Comparison of ENCODE assay signal across 36 cellular contexts in the genomic region with DNA sequence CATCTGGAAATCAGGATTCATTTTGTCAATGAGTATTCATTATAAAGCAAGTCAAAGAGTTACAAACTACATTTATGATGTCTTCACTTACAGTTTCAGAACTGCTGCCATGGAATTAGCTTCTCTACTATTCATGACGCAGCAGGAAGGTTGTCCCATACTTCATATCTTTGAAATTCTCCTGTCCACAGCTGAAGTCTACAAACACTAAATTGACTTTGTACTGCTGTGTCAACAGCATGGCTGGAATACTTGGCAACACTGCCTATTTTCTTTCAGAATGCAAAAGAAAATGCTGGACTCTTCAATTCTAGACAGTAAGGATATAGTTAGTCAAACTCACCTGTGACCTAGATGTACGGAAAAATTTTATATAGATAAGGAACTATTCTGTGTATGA. TPM values are rescaled to one million over a fixed set of nuclear protein-coding genes. Genes with fewer than 3 reads are reported as not detected.
"Had no signal": no experiment of that assay in that cellular context is flagged by ENCODE, and none has a peak within 500 bp of the region (broad histone marks: within the 10 kb centered on the region; RNA-seq: fewer than 3 reads in every experiment).

No MANE protein-coding gene starts in this region.

- H3K4me3 ChIP-seq: ascending aorta, breast epithelium, cardiac muscle cell had no signal

- H3K27me3 ChIP-seq: ascending aorta, brain microvascular endothelial cell, breast epithelium, cardiac muscle cell had no signal

- H3K4me1 ChIP-seq: ascending aorta, breast epithelium had no signal

- H3K9me3 ChIP-seq: ascending aorta, breast epithelium had no signal

- ATAC-seq: activated CD8-positive, alpha-beta T cell treated with anti-CD3 and anti-CD28 coated beads for 36 hours; activated naive CD4-positive, alpha-beta T cell treated with anti-CD3 and anti-CD28 coated beads, Interleukin-2, amount 50 U/mL, for 72 hours; activated T-cell treated with anti-CD3 and anti-CD28 coated beads, Interleukin-2, amount 50 U/mL, for 4 hours; activated T-cell treated with anti-CD3 and anti-CD28 coated beads, Interleukin-2, amount 50 U/mL, for 72 hours; activated T-helper 17 cell treated with anti-CD3 and anti-CD28 coated beads, Interleukin-2, amount 50 U/mL, for 72 hours; T-cell; T-helper 17 cell had no signal

- DNase-seq: activated B cell treated with CpG ODN at 0.5 μM for 24 hours; activated CD4-positive, alpha-beta memory T cell treated with anti-CD3 and anti-CD28 coated beads for 36 hours; activated CD4-positive, alpha-beta T cell treated with anti-CD3 and anti-CD28 coated beads for 4 hours; activated CD4-positive, alpha-beta T cell treated with anti-CD3 and anti-CD28 coated beads, Interleukin-2, amount 10 ng/mL, durations not matched to agents 24 days and 14 days; activated CD4-positive, alpha-beta T cell treated with anti-CD3 and anti-CD28 coated beads, Interleukin-2, amount 50 U/mL, for 1 hour; activated CD4-positive, alpha-beta T cell treated with anti-CD3 and anti-CD28 coated beads, Interleukin-2, amount 50 U/mL, for 4 hours; activated CD4-positive, CD25-positive, alpha-beta regulatory T cell treated with anti-CD3 and anti-CD28 coated beads, Interleukin-2, amount 50 U/mL, for 72 hours; activated CD8-positive, alpha-beta memory T cell treated with anti-CD3 and anti-CD28 coated beads, Interleukin-2, amount 50 U/mL, for 4 hours; activated CD8-positive, alpha-beta T cell treated with anti-CD3 and anti-CD28 coated beads for 36 hours; activated effector memory CD4-positive, alpha-beta T cell treated with anti-CD3 and anti-CD28 coated beads, Interleukin-2, amount 50 U/mL, for 16 hours; activated gamma-delta T cell treated with Interleukin-2 at 50 U/mL for 16 hours; activated naive CD4-positive, alpha-beta T cell; activated naive CD4-positive, alpha-beta T cell treated with anti-CD3 and anti-CD28 coated beads for 36 hours; activated naive CD4-positive, alpha-beta T cell treated with anti-CD3 and anti-CD28 coated beads, Interleukin-2, amount 50 U/mL, for 16 hours; activated naive CD8-positive, alpha-beta T cell treated with anti-CD3 and anti-CD28 coated beads for 36 hours; activated T-cell treated with anti-CD3 and anti-CD28 coated beads for 4 hours; activated T-cell treated with anti-CD3 and anti-CD28 coated beads, Interleukin-2, amount 50 U/mL, for 1 hour; activated T-cell treated with anti-CD3 and anti-CD28 coated beads, Interleukin-2, amount 50 U/mL, for 4 hours; activated T-cell treated with anti-CD3 and anti-CD28 coated beads, Interleukin-2, amount 50 U/mL, for 72 hours; amygdala; anterior cingulate cortex; brain microvascular endothelial cell; caudate nucleus; cerebellar nuclear complex; T-cell; T-helper 17 cell had no signal

- H3K27ac ChIP-seq: ascending aorta, brain microvascular endothelial cell, breast epithelium, cardiac muscle cell, VCaP had no signal

- H3K36me3 ChIP-seq: brain microvascular endothelial cell, breast epithelium, cardiac muscle cell had no signal

RNA-seq across cellular contexts. Expression of gene UNC80, which starts 44.6 kb away (rescaled TPM):
- total RNA-seq: activated B cell treated with CpG ODN at 0.5 μM for 24 hours; activated CD4-positive, alpha-beta memory T cell treated with anti-CD3 and anti-CD28 coated beads for 36 hours; activated CD4-positive, alpha-beta T cell treated with anti-CD3 and anti-CD28 coated beads, Interleukin-2, amount 10 ng/mL, durations not matched to agents 24 days and 14 days; activated CD8-positive, alpha-beta memory T cell treated with anti-CD3 and anti-CD28 coated beads for 36 hours; activated CD8-positive, alpha-beta T cell treated with anti-CD3 and anti-CD28 coated beads for 36 hours; activated naive CD4-positive, alpha-beta T cell treated with anti-CD3 and anti-CD28 coated beads for 36 hours; activated naive CD4-positive, alpha-beta T cell treated with anti-CD3 and anti-CD28 coated beads, Interleukin-2, amount 50 U/mL, for 72 hours; activated naive CD8-positive, alpha-beta T cell treated with anti-CD3 and anti-CD28 coated beads for 36 hours; activated T-cell treated with anti-CD3 and anti-CD28 coated beads, Interleukin-2, amount 50 U/mL, for 72 hours; activated T-helper 1 cell treated with anti-CD3 and anti-CD28 coated beads, Interleukin-12 subunit alpha, Interleukin-12 subunit beta, Interleukin-2, Interleukin-4 antibody, amounts not matched to agents 30 ng/mL and 10 ng/mL and 1 ng/mL, durations not matched to agents 14 hours and 24 hours and 36 hours; activated T-helper 17 cell treated with anti-CD3 and anti-CD28 coated beads, Interleukin-2, amount 50 U/mL, for 72 hours; T-helper 1 cell treated with Interleukin-12 subunit alpha and Interleukin-12 subunit beta and Interleukin-4 antibody, amounts not matched to agents 30 ng/mL and 1 ng/mL, for 36 hours; T-helper 17 cell; T-helper 2 cell treated with Interferon-gamma antibody and Interleukin-4, amounts not matched to agents 100 ng/mL and 5 ng/mL, for 36 hours had no signal
